In genomic region chr2:190534310-190535118, GRCh38 we compare ENCODE assay signal across 1 cellular context.
TF ChIP-seq lines count a peak whose summit lies in the region.

TSS of gene NEMP2 (minus strand) at chr2:190534722. CDS start at chr2:190534655, 67 bp downstream.

TF ChIP-seq in HepG2, 621 proteins besides CTCF, POLR2A, EP300 and RAD21 (continued from another document and continues in another):
- TF ChIP-seq ZBTB34 (CRISPR knock-in tag; IDR thresholded peaks at IDR 0.05) (no peak), AFF4 (CRISPR knock-in tag; IDR thresholded peaks at IDR 0.05) (no peak; the same call in 1 of the 2 replicates), ZNF34 (CRISPR knock-in tag; IDR thresholded peaks at IDR 0.05; ENCODE audit: borderline replicate concordance) (0 out of 2 replicates have a peak, but pooled peaks have one; percentile 46), POGZ (CRISPR knock-in tag; IDR thresholded peaks at IDR 0.05) (peak; percentile 91), ZUFSP (CRISPR knock-in tag; IDR thresholded peaks at IDR 0.05; ENCODE audit: borderline replicate concordance) (no peak), ZNF768 (CRISPR knock-in tag; IDR thresholded peaks at IDR 0.05) (peak; percentile 92), RBAK (CRISPR knock-in tag; IDR thresholded peaks at IDR 0.05) (no peak), ARID2 (CRISPR knock-in tag; IDR thresholded peaks at IDR 0.05; ENCODE audit: borderline replicate concordance) (no peak), SALL2 (CRISPR knock-in tag; IDR thresholded peaks at IDR 0.05) (peak; percentile 97), PAXIP1 (CRISPR knock-in tag; conservative IDR thresholded peaks at IDR 0.05) (peak; percentile 68), HOXA7 (CRISPR knock-in tag; IDR thresholded peaks at IDR 0.05) (peak; percentile 96; the same call in 1 of the 2 replicates), KAT8 (CRISPR knock-in tag; IDR thresholded peaks at IDR 0.05) (peak; percentile 83), ZNF737 (CRISPR knock-in tag; IDR thresholded peaks at IDR 0.05; ENCODE audit: borderline replicate concordance) (no peak), ZNF414 (CRISPR knock-in tag; IDR thresholded peaks at IDR 0.05) (no peak), ZBTB3 (CRISPR knock-in tag; IDR thresholded peaks at IDR 0.05; ENCODE audit: borderline replicate concordance, low read depth) (peak; percentile 96), ZNF280B (CRISPR knock-in tag; IDR thresholded peaks at IDR 0.05; ENCODE audit: borderline replicate concordance) (peak; percentile 95), ZNF292 (CRISPR knock-in tag; IDR thresholded peaks at IDR 0.05; ENCODE audit: borderline replicate concordance, low read depth) (no peak), HOXA9 (CRISPR knock-in tag; IDR thresholded peaks at IDR 0.05; ENCODE audit: borderline replicate concordance) (peak; percentile 99), MXD1 (CRISPR knock-in tag; IDR thresholded peaks at IDR 0.05) (peak; percentile 91), MLLT10 (CRISPR knock-in tag; IDR thresholded peaks at IDR 0.05) (no peak), DZIP1 (CRISPR knock-in tag; IDR thresholded peaks at IDR 0.05) (peak; percentile 99), ZMAT3 (CRISPR knock-in tag; conservative IDR thresholded peaks at IDR 0.05) (peak; percentile 99), MEIS2 (CRISPR knock-in tag; IDR thresholded peaks at IDR 0.05) (peak; percentile 60; the same call in 1 of the 2 replicates), SIN3B (IDR thresholded peaks at IDR 0.05; ENCODE audit: low read length) (no peak), ATF3 (CRISPR knock-in tag; IDR thresholded peaks at IDR 0.05) (peak; percentile 39; the same call in 1 of the 2 replicates), ZNF605 (CRISPR knock-in tag; IDR thresholded peaks at IDR 0.05) (peak; percentile 1), ZSCAN31 (CRISPR knock-in tag; IDR thresholded peaks at IDR 0.05; ENCODE audit: low read depth) (peak; percentile 99), ZFP41 (CRISPR knock-in tag; IDR thresholded peaks at IDR 0.05; ENCODE audit: borderline replicate concordance) (peak; percentile 47; the same call in 1 of the 2 replicates), FOXM1 (CRISPR knock-in tag; IDR thresholded peaks at IDR 0.05) (peak; percentile 62; the same call in 1 of the 2 replicates), ZBTB7B (CRISPR knock-in tag; IDR thresholded peaks at IDR 0.05) (peak; percentile 94), ATRX (CRISPR knock-in tag; IDR thresholded peaks at IDR 0.05; ENCODE audit: borderline replicate concordance) (no peak), NFAT5 (CRISPR knock-in tag; IDR thresholded peaks at IDR 0.05) (peak; percentile 45; the same call in 1 of the 2 replicates), TCF7L2 (IDR thresholded peaks at IDR 0.05; ENCODE audit: low read depth, low read length) (no peak)
